9 cellular contexts compared by ENCODE assay signal in the genomic region with DNA sequence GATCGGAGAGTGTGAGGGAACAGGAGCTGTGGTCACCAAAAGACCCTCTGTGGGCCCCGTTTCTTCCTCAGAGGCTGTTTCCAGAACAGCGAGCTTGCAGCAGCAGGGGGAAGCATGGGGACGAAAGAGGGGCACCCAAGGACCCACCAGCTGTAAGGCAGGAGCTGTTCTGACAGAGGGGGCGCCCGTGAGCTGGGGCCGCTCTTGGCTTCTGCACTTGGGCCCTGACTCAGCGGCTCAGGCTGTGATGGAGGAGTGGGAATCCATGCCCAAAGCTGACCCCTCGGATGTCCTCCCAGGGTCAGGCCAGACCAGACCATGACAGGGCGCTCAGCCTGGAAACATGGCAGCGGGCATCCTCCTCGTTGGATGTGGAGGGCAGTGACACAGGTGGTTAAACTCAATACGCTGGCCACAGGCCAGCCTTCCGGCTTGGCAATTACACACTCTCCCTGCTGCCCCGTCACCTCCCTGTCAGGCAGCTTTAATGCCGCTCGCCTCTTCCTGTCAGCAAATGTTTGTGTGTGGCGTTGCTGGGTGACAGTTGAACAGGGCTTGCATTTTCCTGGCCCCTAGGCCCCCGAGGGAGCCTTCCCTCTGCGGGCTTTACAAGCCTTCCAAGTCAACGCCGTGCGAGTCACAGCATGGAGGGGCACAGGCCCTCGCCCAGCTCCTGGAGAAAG.
DNase-seq lines count a peak whose midpoint lies in the region; ATAC-seq and TF ChIP-seq lines count a peak whose summit lies in the region.
"Had no signal": no experiment of that assay in that cellular context is flagged by ENCODE, and none has a peak within 500 bp of the region (broad histone marks: within the 10 kb centered on the region; RNA-seq: fewer than 3 reads in every experiment).

No MANE protein-coding gene starts in this region.

- intact Hi-C loops in Right ventricle myocardium inferior (cut with DNase I), result loop anchor here (5.0 kb wide), 1 partner anchor 40 kb away; no protein-coding TSS in a partner anchor
- intact Hi-C loops in cardiac septum (cut with DNase I), result no loop called here
- intact Hi-C loops in transverse colon (cut with DNase I; ENCODE audit: low total_unique reads), result no loop called here

- no peaks in the 10 kb centered on the region for H3K27me3 Mint-ChIP-seq in activated CD8-positive, alpha-beta memory T cell treated with anti-CD3 and anti-CD28 coated beads, Interleukin-2, amount 10 ng/mL, durations not matched to agents 7 days and 5 days

- no peaks in the 10 kb centered on the region for H3K36me3 Mint-ChIP-seq in activated CD8-positive, alpha-beta memory T cell treated with anti-CD3 and anti-CD28 coated beads, Interleukin-2, amount 10 ng/mL, durations not matched to agents 7 days and 5 days

- peaks cover 0 to 5% (median 0%) of the 10 kb centered on the region in 4 donors for H3K4me1 ChIP-seq in transverse colon
- H3K4me1 ChIP-seq: uterus had no signal

- no peak for TF ChIP-seq CTCF in transverse colon (IDR thresholded peaks at IDR 0.05)

- CTCF ChIA-PET in activated CD8-positive, alpha-beta memory T cell treated with anti-CD3 and anti-CD28 coated beads, Interleukin-2, amount 10 ng/mL, durations not matched to agents 7 days and 5 days (lab: Charles Lee), result no interaction called here

- no peak overlapping the region for H3K4me3 Mint-ChIP-seq in activated CD8-positive, alpha-beta memory T cell treated with anti-CD3 and anti-CD28 coated beads, Interleukin-2, amount 10 ng/mL, durations not matched to agents 7 days and 5 days

- no peaks in the 10 kb centered on the region for H3K36me3 ChIP-seq in transverse colon
- H3K36me3 ChIP-seq: uterus had no signal

- in situ Hi-C loops in transverse colon (cut with MboI; ENCODE audit: low pct_ligation_motif_present in 1 of 4, low pct_unique_long_range_greater_than_20kb in 1 of 4, low sequenced_read_pairs in 3 of 4), result no loop called here

- ATAC-seq in Right ventricle myocardium inferior, result peak; percentile 87
- ATAC-seq in activated CD8-positive, alpha-beta memory T cell treated with anti-CD3 and anti-CD28 coated beads, Interleukin-2, amount 10 ng/mL, durations not matched to agents 7 days and 5 days, result peak; percentile 33

- H3K4me1 Mint-ChIP-seq in activated CD8-positive, alpha-beta memory T cell treated with anti-CD3 and anti-CD28 coated beads, Interleukin-2, amount 10 ng/mL, durations not matched to agents 7 days and 5 days, result no peaks in the 10 kb centered on the region

- H3K9me3 Mint-ChIP-seq in activated CD8-positive, alpha-beta memory T cell treated with anti-CD3 and anti-CD28 coated beads, Interleukin-2, amount 10 ng/mL, durations not matched to agents 7 days and 5 days (ENCODE audit: low read depth), result no peaks in the 10 kb centered on the region

- no peak overlapping the region for H3K27ac Mint-ChIP-seq in activated CD8-positive, alpha-beta memory T cell treated with anti-CD3 and anti-CD28 coated beads, Interleukin-2, amount 10 ng/mL, durations not matched to agents 7 days and 5 days

- TF ChIP-seq EP300 in transverse colon (IDR thresholded peaks at IDR 0.05; ENCODE audit: low read depth), result no peak

- 52% methylated on average over 23 of the region's 24 CpGs; no CpG with 5 or more reads in 1 of the 2 donors for WGBS in transverse colon (ENCODE audit: low coverage in 1 of 2), 2 donors

- peak overlapping the region; percentile 6 to 38 (median 24) for H3K27ac ChIP-seq in transverse colon
- H3K27ac ChIP-seq: uterus had no signal

- peak; percentile 92 for DNase-seq in Right ventricle myocardium inferior (ENCODE audit: missing footprints)
- DNase-seq in cardiac septum (ENCODE audit: low spot score), result no peak
- peak; percentile 40 for DNase-seq in activated CD8-positive, alpha-beta memory T cell treated with anti-CD3 and anti-CD28 coated beads, Interleukin-2, amount 10 ng/mL, durations not matched to agents 7 days and 5 days
- peak; percentile 62 for DNase-seq in iPS-NIHi11 (ENCODE audit: low spot score)
- DNase-seq in transverse colon, result peak; percentile 35
- no peak for DNase-seq in pons (ENCODE audit: low spot score)
- DNase-seq in hippocampal formation (lab: John Stamatoyannopoulos, UW), result no peak
- DNase-seq in NCI-H446 treated with DMSO at 0.1 percent for 48 hours (lab: John Stamatoyannopoulos, UW), result no peak

- no peaks in the 10 kb centered on the region for H3K27me3 ChIP-seq in transverse colon
- H3K27me3 ChIP-seq: uterus had no signal

- H3K9me3 ChIP-seq in transverse colon, result no peaks in the 10 kb centered on the region
- H3K9me3 ChIP-seq: uterus had no signal

- H3K4me3 ChIP-seq in transverse colon, result no peak overlapping the region
- H3K4me3 ChIP-seq: uterus had no signal

- no peak for TF ChIP-seq POLR2A in transverse colon (IDR thresholded peaks at IDR 0.05)

Comparison
In these comparisons a context has a peak if more than half of its experiments do, and no peak if none do; other contexts are left out.
1. DNase-seq: peak in Right ventricle myocardium inferior (single experiment), activated CD8-positive, alpha-beta memory T cell treated with anti-CD3 and anti-CD28 coated beads, Interleukin-2, amount 10 ng/mL, durations not matched to agents 7 days and 5 days (single experiment), iPS-NIHi11 (single experiment) and transverse colon (single experiment); none in cardiac septum (single experiment), pons (single experiment), hippocampal formation (0 of 2) and NCI-H446 treated with DMSO at 0.1 percent for 48 hours (single experiment).